1 cellular context compared by ENCODE assay signal in the genomic region with DNA sequence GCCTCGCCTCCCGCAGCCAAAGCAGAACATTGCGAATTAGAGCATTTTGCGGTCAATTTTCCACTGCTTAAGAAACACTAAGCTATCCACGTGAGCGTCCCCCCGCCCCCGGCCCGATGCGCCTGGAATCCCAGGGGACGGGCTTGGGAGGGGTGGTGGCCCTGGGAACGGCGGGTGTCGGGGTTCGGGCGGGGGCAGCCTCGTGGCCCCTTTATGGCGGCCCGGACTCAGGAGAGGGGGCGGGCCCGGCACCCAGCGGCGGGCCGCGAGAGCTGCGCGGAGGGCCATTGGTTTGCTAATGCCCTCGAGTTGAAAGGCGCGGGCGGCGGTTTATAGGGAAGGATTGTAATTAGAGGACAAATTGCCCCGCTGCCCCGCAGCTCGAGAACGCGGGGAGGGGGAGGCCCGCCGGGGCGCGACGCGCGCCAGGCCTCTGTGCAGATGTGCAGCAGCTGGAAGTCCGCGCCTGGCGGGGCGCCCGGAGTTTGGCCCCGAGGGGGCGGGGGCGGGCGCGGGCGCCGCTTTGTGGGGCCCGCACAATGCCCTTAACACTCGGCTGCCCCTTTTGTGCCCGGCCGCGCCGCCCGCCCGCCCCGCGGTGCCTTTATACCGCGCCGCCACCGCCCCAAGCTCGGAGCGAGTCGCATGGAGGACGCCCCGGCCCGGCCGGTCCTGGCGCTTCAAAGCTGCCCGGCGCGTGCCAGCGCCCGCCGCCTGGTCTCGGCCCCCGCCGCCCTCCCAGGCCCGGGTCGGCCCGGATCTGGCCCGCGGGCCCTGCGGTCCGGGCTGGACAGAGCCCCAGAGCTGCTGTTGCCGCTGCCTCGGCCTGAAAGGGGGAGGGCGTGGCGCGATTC.
A peak's percentile ranks its signal among the peaks of the same experiment; 100 is the strongest.
TF ChIP-seq lines count a peak whose summit lies in the region.

No MANE protein-coding gene starts in this region.

TF ChIP-seq in HEK293, 187 proteins besides CTCF, POLR2A, EP300 and RAD21 (continued from another document):
- TF ChIP-seq SP7 (tag by site-specific recombination; IDR thresholded peaks at IDR 0.05) (0 out of 2 replicates have a peak, but pooled peaks have one; percentile 26), ZNF335 (tag by site-specific recombination; conservative IDR thresholded peaks at IDR 0.05) (peak; percentile 24; the same call in 1 of the 2 replicates)
TF ChIP-seq in HEK293: peak in this region for 7.
